In genomic region chr13:40271931-40272775, GRCh38 we compare ENCODE assay signal across 8 cellular contexts.
DNase-seq lines count a peak whose midpoint lies in the region; ATAC-seq lines count a peak whose summit lies in the region.

No MANE protein-coding gene starts in this region.

- H3K4me3 ChIP-seq in right cardiac atrium (ENCODE audit: low read length), result no peak overlapping the region

- no peaks in the 10 kb centered on the region for H3K9me3 ChIP-seq in right cardiac atrium (ENCODE audit: control insufficient read depth, low read length)

- no peaks in the 10 kb centered on the region for H3K27me3 ChIP-seq in right cardiac atrium (ENCODE audit: control insufficient read depth, insufficient read depth)

- intact Hi-C loops in right cardiac atrium (cut with DNase I), result no loop called here

- peaks cover 11% of the 10 kb centered on the region for H3K4me1 ChIP-seq in right cardiac atrium (ENCODE audit: control insufficient read depth, insufficient read depth, low read length)

- ATAC-seq in right cardiac atrium (peak; percentile 71 to 88), GM19351 (IDR thresholded peaks at IDR 0.05; ENCODE audit: unreplicated experiment) (no peak)

- H3K27ac ChIP-seq in right cardiac atrium (ENCODE audit: low read length), result peak overlapping the region; percentile 73

- peak; percentile 77 for DNase-seq in activated effector memory CD4-positive, alpha-beta T cell treated with anti-CD3 and anti-CD28 coated beads, Interleukin-2, amount 50 U/mL, for 16 hours
- DNase-seq in activated effector memory CD4-positive, alpha-beta T cell treated with Interleukin-2 at 50 U/mL for 16 hours, result no peak
- peak; percentile 67 for DNase-seq in activated naive CD4-positive, alpha-beta T cell treated with anti-CD3 and anti-CD28 coated beads, Interleukin-2, amount 50 U/mL, for 16 hours
- DNase-seq in right cardiac atrium (peak; percentile 81 to 91 (median 84)), ecto neural progenitor cell (ENCODE audit: low spot score) (no peak), DMS153 (lab: John Stamatoyannopoulos, UW) (no peak)
- peak; percentile 42 to 45 for DNase-seq in stimulated activated CD4-positive, alpha-beta T cell treated with anti-CD3 and anti-CD28 coated beads, Interleukin-1b, Interleukin-23, amount 100 ng/mL, for 4 hours (ENCODE audit: low read depth in 2 of 2)

- WGBS in right cardiac atrium, result 35% methylated on average over 5 of the region's 5 CpGs

Comparison
In these comparisons a context has a peak if more than half of its experiments do, and no peak if none do; other contexts are left out.
1. DNase-seq: peak in activated effector memory CD4-positive, alpha-beta T cell treated with anti-CD3 and anti-CD28 coated beads, Interleukin-2, amount 50 U/mL, for 16 hours (single experiment), activated naive CD4-positive, alpha-beta T cell treated with anti-CD3 and anti-CD28 coated beads, Interleukin-2, amount 50 U/mL, for 16 hours (single experiment), right cardiac atrium (3 of 3) and stimulated activated CD4-positive, alpha-beta T cell treated with anti-CD3 and anti-CD28 coated beads, Interleukin-1b, Interleukin-23, amount 100 ng/mL, for 4 hours (2 of 2); none in activated effector memory CD4-positive, alpha-beta T cell treated with Interleukin-2 at 50 U/mL for 16 hours (single experiment), ecto neural progenitor cell (single experiment) and DMS153 (single experiment).